ENCODE assay signal across 1 cellular context in genomic region chr1:42949312-42950145, GRCh38.
TF ChIP-seq lines count a peak whose summit lies in the region.

No MANE protein-coding gene starts in this region.

TF ChIP-seq in IMR-90, 13 proteins besides CTCF, POLR2A, EP300 and RAD21 (continued from another document):
- TF ChIP-seq NFE2L2 (IDR thresholded peaks at IDR 0.05; ENCODE audit: low read depth, low read length) (no peak), CHD1 (IDR thresholded peaks at IDR 0.05; ENCODE audit: low read depth, low read length) (no peak), SMC3 (IDR thresholded peaks at IDR 0.05; ENCODE audit: low read depth, low read length) (no peak), MAFK (IDR thresholded peaks at IDR 0.05; ENCODE audit: low read depth, low read length) (no peak), ELK1 (IDR thresholded peaks at IDR 0.05; ENCODE audit: borderline replicate concordance, low read depth, low read length) (no peak)
